9 cellular contexts compared by ENCODE assay signal in genomic region chr9:128082173-128082572, GRCh38. TPM values are rescaled to one million over a fixed set of nuclear protein-coding genes. Genes with fewer than 3 reads are reported as not detected.
A peak's percentile ranks its signal among the peaks of the same experiment; 100 is the strongest.
DNase-seq lines count a peak whose midpoint lies in the region; ATAC-seq and TF ChIP-seq lines count a peak whose summit lies in the region.
"Had no signal": no experiment of that assay in that cellular context is flagged by ENCODE, and none has a peak within 500 bp of the region (broad histone marks: within the 10 kb centered on the region; RNA-seq: fewer than 3 reads in every experiment).

No MANE protein-coding gene starts in this region.

- peak overlapping the region; percentile 27 for H3K27ac Mint-ChIP-seq in MCF 10A (ENCODE audit: low read depth, unreplicated experiment)

- H3K4me1 ChIP-seq in right atrium auricular region, result peaks cover 0 to 37% of the 10 kb centered on the region in 2 donors
- H3K4me1 ChIP-seq in right cardiac atrium (ENCODE audit: control insufficient read depth, insufficient read depth, low read length), result peaks cover 6% of the 10 kb centered on the region
- peaks cover 25 to 44% of the 10 kb centered on the region in 2 donors for H3K4me1 ChIP-seq in mucosa of rectum (ENCODE audit: control insufficient read depth in 2 of 2, insufficient read depth in 2 of 2, low read length in 2 of 2)
- peaks cover 0 to 24% of the 10 kb centered on the region in 2 donors for H3K4me1 ChIP-seq in uterus

- no peaks in the 10 kb centered on the region for H3K9me3 ChIP-seq in right atrium auricular region
- H3K9me3 ChIP-seq in right cardiac atrium (ENCODE audit: control insufficient read depth, low read length), result no peaks in the 10 kb centered on the region
- H3K9me3 ChIP-seq in mucosa of rectum (ENCODE audit: control insufficient read depth in 2 of 2, low read length in 2 of 2), result no peaks in the 10 kb centered on the region
- H3K9me3 ChIP-seq in uterus, result no peaks in the 10 kb centered on the region

- no peak for TF ChIP-seq POLR2A in uterus (IDR thresholded peaks at IDR 0.05)
- TF ChIP-seq POLR2A in GM18505 (IDR thresholded peaks at IDR 0.05; ENCODE audit: borderline replicate concordance, extremely low read depth, insufficient read depth, insufficient read length), result no peak

- CTCF ChIA-PET in MCF 10A (lab: Yijun Ruan, JAX), result interaction anchor here (0.8 to 5.6 kb wide), 4 partner anchors 9 to 138 kb away, joined by 3 to 32 read pairs (median 10); no protein-coding TSS in a partner anchor

- no peaks in the 10 kb centered on the region for H3K36me3 ChIP-seq in right atrium auricular region
- H3K36me3 ChIP-seq in mucosa of rectum (ENCODE audit: control insufficient read depth in 2 of 2, insufficient read depth in 2 of 2, low read length in 2 of 2), result peaks cover 0 to 4% of the 10 kb centered on the region in 2 donors
- H3K36me3 ChIP-seq in uterus, result no peaks in the 10 kb centered on the region

- intact Hi-C loops in right cardiac atrium (cut with DNase I) (no loop called here), MCF 10A (cut with micrococcal nuclease) (no loop called here), uterus (cut with DNase I; ENCODE audit: low total_unique reads) (no loop called here)

- H3K9ac ChIP-seq in mucosa of rectum (ENCODE audit: low read depth in 1 of 2, low read length in 2 of 2), result no peak overlapping the region

- H3K4me3 Mint-ChIP-seq in MCF 10A (ENCODE audit: unreplicated experiment), result peak overlapping the region; percentile 8

- peaks cover 26% of the 10 kb centered on the region for H3K4me1 Mint-ChIP-seq in MCF 10A (ENCODE audit: insufficient read depth, unreplicated experiment)

- no peak overlapping the region for H3K4me3 ChIP-seq in right atrium auricular region
- no peak overlapping the region for H3K4me3 ChIP-seq in right cardiac atrium (ENCODE audit: low read length)
- no peak overlapping the region for H3K4me3 ChIP-seq in mucosa of rectum (ENCODE audit: low read length in 2 of 2)
- no peak overlapping the region for H3K4me3 ChIP-seq in uterus

- H3K27me3 ChIP-seq in right atrium auricular region (no peaks in the 10 kb centered on the region), right cardiac atrium (ENCODE audit: control insufficient read depth, insufficient read depth) (no peaks in the 10 kb centered on the region), mucosa of rectum (ENCODE audit: control insufficient read depth in 2 of 2, insufficient read depth in 2 of 2, low read length in 2 of 2) (no peaks in the 10 kb centered on the region), uterus (no peaks in the 10 kb centered on the region)

- DNase-seq in right atrium auricular region (ENCODE audit: low spot score) (no peak), right cardiac atrium (no peak), MCF 10A (ENCODE audit: unreplicated experiment) (peak; percentile 84), uterus (no peak), cerebellar cortex (ENCODE audit: low spot score) (no peak), NCI-H1048 (lab: John Stamatoyannopoulos, UW) (no peak)
- DNase-seq: NCI-H2029 had no signal

- ATAC-seq in right cardiac atrium, result no peak
- no peak for ATAC-seq in GM18505 (IDR thresholded peaks at IDR 0.05; ENCODE audit: unreplicated experiment)

- POLR2A ChIA-PET in MCF 10A (lab: Yijun Ruan, JAX), result interaction anchor here (0.7 to 5.3 kb wide), 7 partner anchors 10 to 135 kb away, joined by 3 to 36 read pairs (median 7); partner anchors contain the start of genes NAIF1 and SLC25A25

- WGBS in right cardiac atrium, result 63% methylated on average over 6 of the region's 6 CpGs

- H3K27ac ChIP-seq in right atrium auricular region (peak overlapping the region; percentile 41 to 43), right cardiac atrium (ENCODE audit: low read length) (no peak overlapping the region), mucosa of rectum (ENCODE audit: low read depth in 2 of 2, low read length in 2 of 2) (peak overlapping the region; percentile 39 to 64), uterus (peak overlapping the region; percentile 98 to 99)

- TF ChIP-seq CTCF in right atrium auricular region (IDR thresholded peaks at IDR 0.05) (no peak), MCF 10A (IDR thresholded peaks at IDR 0.05; ENCODE audit: unreplicated experiment) (no peak), uterus (IDR thresholded peaks at IDR 0.05) (no peak)

- no peaks in the 10 kb centered on the region for H3K9me3 Mint-ChIP-seq in MCF 10A (ENCODE audit: unreplicated experiment)

- H3K36me3 Mint-ChIP-seq in MCF 10A (ENCODE audit: insufficient read depth, unreplicated experiment), result no peaks in the 10 kb centered on the region

- no peaks in the 10 kb centered on the region for H3K27me3 Mint-ChIP-seq in MCF 10A (ENCODE audit: insufficient read depth, unreplicated experiment)

- no TSS peak for BruUV-seq in MCF 10A (replicated peaks; lab: Mats Ljungman, UMichigan)

RNA-seq across cellular contexts. Expression of gene SLC25A25, which starts 14.1 kb away (rescaled TPM):
- 10 to 100 TPM in 1 of 2 donors, 1 to 10 TPM in 1; 8.2 to 11.8 TPM for total RNA-seq in right atrium auricular region
- 10 to 100 TPM in 1 of 4 donors, 1 to 10 TPM in 3; 6.3 to 16.1 (median 7.0) TPM for total RNA-seq in right cardiac atrium
- polyA plus RNA-seq in right cardiac atrium, result 5.8 TPM
- total RNA-seq in MCF 10A (2022), result 11.1 and 15.5 TPM in 2 replicates
- 10 to 100 TPM; 14.3 to 49.7 (median 49.0) TPM for total RNA-seq in uterus

RNA-seq across cellular contexts. Expression of gene NAIF1, which starts 15.1 kb away (rescaled TPM):
- total RNA-seq in right atrium auricular region (1 to 10 TPM; 5.8 to 8.2 TPM), right cardiac atrium (1 to 10 TPM; 6.1 to 8.7 (median 6.4) TPM), MCF 10A (2022) (15.8 and 17.1 TPM in 2 replicates), uterus (10 to 100 TPM in 2 of 4 donors, 1 to 10 TPM in 2; 3.8 to 27.4 (median 10.6) TPM)
- polyA plus RNA-seq in right cardiac atrium, result 5.0 TPM

RNA-seq across cellular contexts. Expression of gene PTGES2, which starts 45.4 kb away (rescaled TPM):
- total RNA-seq in right atrium auricular region (100 to 1,000 TPM; 114 to 118 TPM), right cardiac atrium (100 to 1,000 TPM; 122 to 128 (median 126) TPM), MCF 10A (2022) (114 and 130 TPM in 2 replicates), uterus (100 to 1,000 TPM in 1 of 4 donors, 10 to 100 TPM in 3; 21.5 to 173 (median 64.2) TPM)
- 162 TPM for polyA plus RNA-seq in right cardiac atrium
